22 cellular contexts compared by ENCODE assay signal in genomic region chr2:102661846-102662245, GRCh38. TPM values are rescaled to one million over a fixed set of nuclear protein-coding genes. Genes with fewer than 3 reads are reported as not detected.
"Had no signal": no experiment of that assay in that cellular context is flagged by ENCODE, and none has a peak within 500 bp of the region (broad histone marks: within the 10 kb centered on the region; RNA-seq: fewer than 3 reads in every experiment).

No MANE protein-coding gene starts in this region.

- H3K4me1 ChIP-seq: ascending aorta, heart right ventricle, tibial artery had no signal

- H3K27me3 Mint-ChIP-seq: activated CD4-positive, alpha-beta memory T cell treated with anti-CD3 and anti-CD28 coated beads, Interleukin-2, amount 10 ng/mL, durations not matched to agents 7 days and 5 days had no signal

- H3K4me3 ChIP-seq: ascending aorta, heart right ventricle, tibial artery had no signal

- H3K27me3 ChIP-seq: ascending aorta, heart right ventricle, tibial artery had no signal

- H3K36me3 Mint-ChIP-seq: immature natural killer cell; natural killer cell treated with Interleukin-12 subunit alpha and Interleukin-12 subunit beta and Interleukin-15 and Interleukin-18, amount 100 ng/mL, for 72 hours; WTC11 had no signal

- H3K36me3 ChIP-seq: ascending aorta, heart right ventricle, tibial artery had no signal

- H3K27ac ChIP-seq: ascending aorta, heart right ventricle, tibial artery had no signal

- H3K4me3 Mint-ChIP-seq: activated CD4-positive, alpha-beta memory T cell treated with anti-CD3 and anti-CD28 coated beads, Interleukin-2, amount 10 ng/mL, durations not matched to agents 7 days and 5 days; dendritic cell treated with granulocyte-macrophage colony-stimulating factor and Interleukin-4, amounts not matched to agents 40 ng/mL and 50 ng/mL, for 4 days; immature natural killer cell; natural killer cell treated with Interleukin-12 subunit alpha and Interleukin-12 subunit beta and Interleukin-15 and Interleukin-18, amount 100 ng/mL, for 72 hours; T-helper 2 cell treated with Interferon-gamma antibody and Interleukin-4, amounts not matched to agents 5 μg/mL and 100 μg/mL, for 36 hours; WTC11 had no signal

- H3K9me3 Mint-ChIP-seq: activated CD4-positive, alpha-beta memory T cell treated with anti-CD3 and anti-CD28 coated beads, Interleukin-2, amount 10 ng/mL, durations not matched to agents 7 days and 5 days; dendritic cell treated with granulocyte-macrophage colony-stimulating factor and Interleukin-4, amounts not matched to agents 40 ng/mL and 50 ng/mL, for 4 days; immature natural killer cell; natural killer cell treated with Interleukin-12 subunit alpha and Interleukin-12 subunit beta and Interleukin-15 and Interleukin-18, amount 100 ng/mL, for 72 hours; T-helper 2 cell treated with Interferon-gamma antibody and Interleukin-4, amounts not matched to agents 5 μg/mL and 100 μg/mL, for 36 hours had no signal

- H3K27ac Mint-ChIP-seq: activated CD4-positive, alpha-beta memory T cell treated with anti-CD3 and anti-CD28 coated beads, Interleukin-2, amount 10 ng/mL, durations not matched to agents 7 days and 5 days; dendritic cell treated with granulocyte-macrophage colony-stimulating factor and Interleukin-4, amounts not matched to agents 40 ng/mL and 50 ng/mL, for 4 days; immature natural killer cell; natural killer cell treated with Interleukin-12 subunit alpha and Interleukin-12 subunit beta and Interleukin-15 and Interleukin-18, amount 100 ng/mL, for 72 hours; T-helper 2 cell treated with Interferon-gamma antibody and Interleukin-4, amounts not matched to agents 5 μg/mL and 100 μg/mL, for 36 hours; WTC11 had no signal

- H3K4me1 Mint-ChIP-seq: immature natural killer cell had no signal

- DNase-seq: activated CD4-positive, alpha-beta memory T cell treated with anti-CD3 and anti-CD28 coated beads, Interleukin-2, amount 10 ng/mL, durations not matched to agents 7 days and 5 days; activated CD4-positive, alpha-beta T cell treated with anti-CD3 and anti-CD28 coated beads for 4 hours; activated effector memory CD4-positive, alpha-beta T cell treated with Interleukin-2 at 50 U/mL for 16 hours; activated naive CD4-positive, alpha-beta T cell treated with anti-CD3 and anti-CD28 coated beads, Interleukin-2, amount 50 U/mL, for 16 hours; activated T-cell treated with anti-CD3 and anti-CD28 coated beads, Interleukin-2, amount 50 U/mL, for 1 hour; effector CD8-positive, alpha-beta T cell; heart right ventricle; immature natural killer cell; retina; stimulated activated CD4-positive, alpha-beta T cell treated with anti-CD3 and anti-CD28 coated beads, Interleukin-12 subunit alpha, Interleukin-12 subunit beta, amount 100 ng/mL, for 4 hours; stimulated activated CD4-positive, alpha-beta T cell treated with anti-CD3 and anti-CD28 coated beads, Interleukin-1b, Interleukin-23, amount 100 ng/mL, for 48 hours; stimulated activated CD8-positive, alpha-beta memory T cell treated with anti-CD3 and anti-CD28 coated beads, Interleukin-4, amount 100 ng/mL, for 48 hours; stimulated activated naive CD4-positive, alpha-beta T cell; substantia nigra; tibial artery had no signal

- H3K9me3 ChIP-seq: ascending aorta, heart right ventricle, tibial artery had no signal

- ATAC-seq: esophagus mucosa; heart right ventricle; natural killer cell treated with Interleukin-12 subunit alpha and Interleukin-12 subunit beta and Interleukin-15 and Interleukin-18, amount 100 ng/mL, for 72 hours; WTC11 had no signal

RNA-seq across cellular contexts. Expression of gene SLC9A2, which starts 42.5 kb away (rescaled TPM):
- total RNA-seq: activated CD4-positive, alpha-beta memory T cell treated with anti-CD3 and anti-CD28 coated beads, Interleukin-2, amount 10 ng/mL, durations not matched to agents 7 days and 5 days; ascending aorta; mesenteric fat pad; natural killer cell treated with Interleukin-12 subunit alpha and Interleukin-12 subunit beta and Interleukin-15 and Interleukin-18, amount 100 ng/mL, for 72 hours had no signal
- polyA plus RNA-seq: immature natural killer cell had no signal
